Comparison of ENCODE assay signal across 11 cellular contexts in the genomic region with DNA sequence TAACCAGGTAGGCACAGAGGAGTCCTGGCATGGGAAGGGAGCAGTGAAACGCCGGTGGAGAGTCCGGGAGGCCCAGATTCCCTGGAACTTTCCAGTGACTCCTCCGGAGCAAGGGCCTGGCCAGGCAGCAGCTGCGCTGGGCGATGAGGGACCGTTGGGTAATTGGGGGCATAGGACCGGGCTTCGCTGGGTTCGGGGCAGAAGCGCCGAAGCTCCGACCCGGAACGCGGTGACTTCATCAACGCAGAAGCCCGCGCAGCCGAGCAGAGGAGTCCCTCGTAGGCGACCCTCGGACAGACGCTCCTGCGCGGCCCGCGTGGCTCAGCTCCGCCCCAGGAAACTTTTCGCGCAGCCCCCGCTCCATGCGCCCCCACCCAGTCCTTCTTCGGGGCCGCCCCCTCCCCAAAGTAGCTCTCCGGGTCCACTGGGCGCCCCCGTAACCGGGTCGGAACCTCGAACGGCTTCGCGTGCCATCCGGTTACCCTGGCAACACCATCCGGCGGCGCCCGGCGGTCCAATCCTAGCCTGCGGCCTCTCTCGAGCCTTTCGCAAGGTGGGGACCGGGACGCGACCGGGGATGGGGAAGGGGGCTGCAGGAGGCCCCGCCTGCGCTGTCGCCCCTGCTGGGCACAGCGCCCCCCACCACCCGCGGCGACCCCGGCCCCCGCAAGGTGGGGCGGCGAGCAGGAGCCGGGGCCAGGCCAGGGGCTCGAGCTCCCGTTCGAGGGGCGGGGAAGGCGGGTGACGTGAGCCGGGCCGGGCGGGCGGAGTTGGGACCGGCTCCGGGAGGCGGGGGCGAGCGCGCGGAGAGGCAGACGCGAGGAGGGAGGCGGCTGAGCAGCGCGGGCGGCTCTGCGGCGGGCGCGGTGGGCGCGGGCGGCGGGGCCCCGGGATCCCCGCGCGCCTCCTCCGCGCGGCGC. TPM values are rescaled to one million over a fixed set of nuclear protein-coding genes. Genes with fewer than 3 reads are reported as not detected.
DNase-seq lines count a peak whose midpoint lies in the region; ATAC-seq and TF ChIP-seq lines count a peak whose summit lies in the region.
"Had no signal": no experiment of that assay in that cellular context is flagged by ENCODE, and none has a peak within 500 bp of the region (broad histone marks: within the 10 kb centered on the region; RNA-seq: fewer than 3 reads in every experiment).

AJAP1 (plus strand) TSS at position 814 of the 920 bp plus-strand sequence. CDS start 817 bp downstream, outside the sequence.

- peak within 1 kb of the TSS; percentile 81 for H3K4me3 ChIP-seq in RWPE2 (ENCODE audit: severe bottlenecking)
- H3K4me3 ChIP-seq in psoas muscle: peak within 1 kb of the TSS; percentile 43
- no peak within 1 kb of the TSS for H3K4me3 ChIP-seq in mucosa of descending colon

- H3K4me1 ChIP-seq in RWPE2 (ENCODE audit: insufficient read depth, poor library complexity, severe bottlenecking) (peaks cover 22% of the 10 kb centered on the region), psoas muscle (no peaks in the 10 kb centered on the region), mucosa of descending colon (ENCODE audit: low read depth) (no peaks in the 10 kb centered on the region)

- no peak for TF ChIP-seq CTCF in RWPE2 (IDR thresholded peaks at IDR 0.05; ENCODE audit: poor library complexity, severe bottlenecking)
- TF ChIP-seq CTCF in psoas muscle (IDR thresholded peaks at IDR 0.05): no peak
- no peak for TF ChIP-seq CTCF in GM13976 (IDR thresholded peaks at IDR 0.05; ENCODE audit: borderline replicate concordance, control extremely low read depth, extremely low read depth, insufficient read depth, missing control alignments)
- TF ChIP-seq CTCF in mucosa of descending colon (IDR thresholded peaks at IDR 0.05): no peak

- in situ Hi-C loops in GM13976 (cut with MboI; ENCODE audit: low sequenced_read_pairs, unreplicated experiment): no loop called here

- intact Hi-C loops in head of caudate nucleus (cut with DNase I): loop anchor here (2.0 to 10.0 kb wide), 2 partner anchors 121 to 173 kb away; no protein-coding TSS in a partner anchor
- intact Hi-C loops in psoas muscle (cut with DNase I): loop anchor here in 1 of 2 donors (10.0 kb wide), 1 partner anchor 171 kb away; no protein-coding TSS in a partner anchor
- intact Hi-C loops in mucosa of descending colon (cut with DNase I, micrococcal nuclease): no loop called here

- H3K27ac ChIP-seq in RWPE2 (ENCODE audit: poor library complexity, severe bottlenecking) (peak within 1 kb of the TSS; percentile 44), psoas muscle (no peak within 1 kb of the TSS)

- H3K36me3 ChIP-seq in RWPE2 (ENCODE audit: low read depth): no peaks in the 10 kb centered on the region
- H3K36me3 ChIP-seq in psoas muscle (ENCODE audit: insufficient read depth in 1 of 2, low read depth in 1 of 2): no peaks in the 10 kb centered on the region
- H3K36me3 ChIP-seq in mucosa of descending colon (ENCODE audit: low read depth): no peaks in the 10 kb centered on the region

- 2 to 3% (median 2%) methylated on average over 61 to 106 of the region's 108 CpGs for WGBS in psoas muscle, 3 donors

- no peaks in the 10 kb centered on the region for H3K9me3 ChIP-seq in RWPE2 (ENCODE audit: severe bottlenecking)
- no peaks in the 10 kb centered on the region for H3K9me3 ChIP-seq in psoas muscle
- no peaks in the 10 kb centered on the region for H3K9me3 ChIP-seq in mucosa of descending colon

- ATAC-seq in RWPE2 (ENCODE audit: low read depth) (no peak), psoas muscle (no peak), HG02759 (IDR thresholded peaks at IDR 0.05; ENCODE audit: unreplicated experiment) (no peak), mucosa of descending colon (no peak)

- DNase-seq in ELF-1 (ENCODE audit: low read depth, low spot score) (peak; percentile 23), RWPE2 (ENCODE audit: low spot score) (no peak), head of caudate nucleus (peak in 39 of 42 donors; percentile 38 to 87 (median 74)), psoas muscle (peak; percentile 25 to 56), NCI-H2029 (lab: John Stamatoyannopoulos, UW) (no peak), GM13976 (ENCODE audit: low spot score) (no peak), mucosa of descending colon (no peak)
- DNase-seq: KBM-7, NCI-H774 had no signal

- H3K27me3 ChIP-seq in RWPE2 (ENCODE audit: insufficient read depth, poor library complexity, severe bottlenecking) (no peaks in the 10 kb centered on the region), psoas muscle (ENCODE audit: insufficient read depth in 3 of 3, low read length in 2 of 3) (peaks cover 2 to 84% (median 31%) of the 10 kb centered on the region in 3 donors)

RNA-seq across cellular contexts. Expression of gene AJAP1, which starts in this region (rescaled TPM):
- total RNA-seq in psoas muscle (1 to 10 TPM in 1 of 4 donors, under 1 TPM in 3; 0.04 to 1.4 (median 0.22) TPM), mucosa of descending colon (1 to 10 TPM in 1 of 3 donors, under 1 TPM in 2; 0.09 to 1.1 (median 0.17) TPM)
- polyA plus RNA-seq in psoas muscle: under 1 TPM; under 0.01 to 0.11 (median 0.01) TPM
- total RNA-seq: fibroblast of lung had no signal

Comparison
In these comparisons a context has a peak if more than half of its experiments do, and no peak if none do; other contexts are left out.
1. DNase-seq: peak in ELF-1 (single experiment), head of caudate nucleus (39 of 42) and psoas muscle (2 of 2); none in RWPE2 (single experiment), NCI-H2029 (single experiment), GM13976 (single experiment) and mucosa of descending colon (0 of 3).